1 cellular context compared by ENCODE assay signal in the genomic region with DNA sequence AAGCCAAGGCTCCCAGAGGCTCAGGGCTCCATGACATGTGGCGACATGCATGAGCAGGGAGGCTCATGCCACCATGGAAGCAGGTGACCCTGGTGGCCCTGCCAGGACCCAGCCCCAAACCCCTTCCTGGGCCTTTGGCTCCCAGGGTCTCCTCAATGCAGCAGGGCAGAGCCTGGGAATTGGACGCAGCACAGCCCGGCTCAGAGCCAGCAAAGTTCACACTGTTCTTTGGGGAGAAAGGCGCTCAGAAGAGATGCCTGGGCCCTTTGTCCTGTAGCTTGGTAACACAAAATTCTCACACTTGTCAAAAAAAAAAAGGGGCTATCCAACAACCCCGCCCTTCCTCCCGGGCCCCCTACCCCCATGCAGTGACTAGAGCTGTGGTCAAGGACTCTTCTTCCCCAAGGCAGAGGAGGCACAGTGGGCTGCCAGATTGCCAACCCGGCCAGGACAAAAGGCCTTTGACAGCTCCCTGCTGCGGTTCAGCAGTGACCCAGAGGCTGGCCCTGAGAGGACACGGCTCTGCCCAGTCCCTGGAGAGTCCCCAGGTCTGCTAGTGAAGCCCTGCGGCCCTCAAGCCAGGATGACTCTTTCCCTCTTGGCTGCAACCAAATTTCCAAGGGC.
TF ChIP-seq lines count a peak whose summit lies in the region.

No MANE protein-coding gene starts in this region.

TF ChIP-seq in H1, 55 proteins besides CTCF, POLR2A, EP300 and RAD21:
- TF ChIP-seq HDAC6 (IDR thresholded peaks at IDR 0.05; ENCODE audit: low read depth, low read length) = no peak
- no peak for TF ChIP-seq JUND (IDR thresholded peaks at IDR 0.05; ENCODE audit: low read length)
- no peak for TF ChIP-seq YY1 (IDR thresholded peaks at IDR 0.05; ENCODE audit: low read depth, low read length)
- no peak for TF ChIP-seq CTBP2 (IDR thresholded peaks at IDR 0.05; ENCODE audit: borderline replicate concordance, insufficient read depth, insufficient read length, low read length)
- TF ChIP-seq, protein P1, sequence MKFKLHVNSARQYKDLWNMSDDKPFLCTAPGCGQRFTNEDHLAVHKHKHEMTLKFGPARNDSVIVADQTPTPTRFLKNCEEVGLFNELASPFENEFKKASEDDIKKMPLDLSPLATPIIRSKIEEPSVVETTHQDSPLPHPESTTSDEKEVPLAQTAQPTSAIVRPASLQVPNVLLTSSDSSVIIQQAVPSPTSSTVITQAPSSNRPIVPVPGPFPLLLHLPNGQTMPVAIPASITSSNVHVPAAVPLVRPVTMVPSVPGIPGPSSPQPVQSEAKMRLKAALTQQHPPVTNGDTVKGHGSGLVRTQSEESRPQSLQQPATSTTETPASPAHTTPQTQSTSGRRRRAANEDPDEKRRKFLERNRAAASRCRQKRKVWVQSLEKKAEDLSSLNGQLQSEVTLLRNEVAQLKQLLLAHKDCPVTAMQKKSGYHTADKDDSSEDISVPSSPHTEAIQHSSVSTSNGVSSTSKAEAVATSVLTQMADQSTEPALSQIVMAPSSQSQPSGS (IDR thresholded peaks at IDR 0.05; ENCODE audit: low read length) = no peak
